ENCODE assay signal across 2 cellular contexts in genomic region chr1:219066098-219066497, GRCh38.
TF ChIP-seq lines count a peak whose summit lies in the region.

No MANE protein-coding gene starts in this region.

TF ChIP-seq in GM23338, 12 proteins besides CTCF, POLR2A, EP300 and RAD21 (continued from another document):
- TF ChIP-seq REST (IDR thresholded peaks at IDR 0.05; ENCODE audit: unreplicated experiment): no peak
- TF ChIP-seq EZH2phosphoT487 (IDR thresholded peaks at IDR 0.05; ENCODE audit: unreplicated experiment): no peak
- no peak for TF ChIP-seq NANOG (IDR thresholded peaks at IDR 0.05; ENCODE audit: borderline replicate concordance)
- no peak for TF ChIP-seq ETS1 (IDR thresholded peaks at IDR 0.05)
- TF ChIP-seq EZH2 (IDR thresholded peaks at IDR 0.05; ENCODE audit: low read depth, unreplicated experiment): no peak
- no peak for TF ChIP-seq CREB1 (CRISPR knock-in tag; IDR thresholded peaks at IDR 0.05; ENCODE audit: low read depth)
- no peak for TF ChIP-seq JUNB (IDR thresholded peaks at IDR 0.05; ENCODE audit: unreplicated experiment)
- TF ChIP-seq, protein P1, sequence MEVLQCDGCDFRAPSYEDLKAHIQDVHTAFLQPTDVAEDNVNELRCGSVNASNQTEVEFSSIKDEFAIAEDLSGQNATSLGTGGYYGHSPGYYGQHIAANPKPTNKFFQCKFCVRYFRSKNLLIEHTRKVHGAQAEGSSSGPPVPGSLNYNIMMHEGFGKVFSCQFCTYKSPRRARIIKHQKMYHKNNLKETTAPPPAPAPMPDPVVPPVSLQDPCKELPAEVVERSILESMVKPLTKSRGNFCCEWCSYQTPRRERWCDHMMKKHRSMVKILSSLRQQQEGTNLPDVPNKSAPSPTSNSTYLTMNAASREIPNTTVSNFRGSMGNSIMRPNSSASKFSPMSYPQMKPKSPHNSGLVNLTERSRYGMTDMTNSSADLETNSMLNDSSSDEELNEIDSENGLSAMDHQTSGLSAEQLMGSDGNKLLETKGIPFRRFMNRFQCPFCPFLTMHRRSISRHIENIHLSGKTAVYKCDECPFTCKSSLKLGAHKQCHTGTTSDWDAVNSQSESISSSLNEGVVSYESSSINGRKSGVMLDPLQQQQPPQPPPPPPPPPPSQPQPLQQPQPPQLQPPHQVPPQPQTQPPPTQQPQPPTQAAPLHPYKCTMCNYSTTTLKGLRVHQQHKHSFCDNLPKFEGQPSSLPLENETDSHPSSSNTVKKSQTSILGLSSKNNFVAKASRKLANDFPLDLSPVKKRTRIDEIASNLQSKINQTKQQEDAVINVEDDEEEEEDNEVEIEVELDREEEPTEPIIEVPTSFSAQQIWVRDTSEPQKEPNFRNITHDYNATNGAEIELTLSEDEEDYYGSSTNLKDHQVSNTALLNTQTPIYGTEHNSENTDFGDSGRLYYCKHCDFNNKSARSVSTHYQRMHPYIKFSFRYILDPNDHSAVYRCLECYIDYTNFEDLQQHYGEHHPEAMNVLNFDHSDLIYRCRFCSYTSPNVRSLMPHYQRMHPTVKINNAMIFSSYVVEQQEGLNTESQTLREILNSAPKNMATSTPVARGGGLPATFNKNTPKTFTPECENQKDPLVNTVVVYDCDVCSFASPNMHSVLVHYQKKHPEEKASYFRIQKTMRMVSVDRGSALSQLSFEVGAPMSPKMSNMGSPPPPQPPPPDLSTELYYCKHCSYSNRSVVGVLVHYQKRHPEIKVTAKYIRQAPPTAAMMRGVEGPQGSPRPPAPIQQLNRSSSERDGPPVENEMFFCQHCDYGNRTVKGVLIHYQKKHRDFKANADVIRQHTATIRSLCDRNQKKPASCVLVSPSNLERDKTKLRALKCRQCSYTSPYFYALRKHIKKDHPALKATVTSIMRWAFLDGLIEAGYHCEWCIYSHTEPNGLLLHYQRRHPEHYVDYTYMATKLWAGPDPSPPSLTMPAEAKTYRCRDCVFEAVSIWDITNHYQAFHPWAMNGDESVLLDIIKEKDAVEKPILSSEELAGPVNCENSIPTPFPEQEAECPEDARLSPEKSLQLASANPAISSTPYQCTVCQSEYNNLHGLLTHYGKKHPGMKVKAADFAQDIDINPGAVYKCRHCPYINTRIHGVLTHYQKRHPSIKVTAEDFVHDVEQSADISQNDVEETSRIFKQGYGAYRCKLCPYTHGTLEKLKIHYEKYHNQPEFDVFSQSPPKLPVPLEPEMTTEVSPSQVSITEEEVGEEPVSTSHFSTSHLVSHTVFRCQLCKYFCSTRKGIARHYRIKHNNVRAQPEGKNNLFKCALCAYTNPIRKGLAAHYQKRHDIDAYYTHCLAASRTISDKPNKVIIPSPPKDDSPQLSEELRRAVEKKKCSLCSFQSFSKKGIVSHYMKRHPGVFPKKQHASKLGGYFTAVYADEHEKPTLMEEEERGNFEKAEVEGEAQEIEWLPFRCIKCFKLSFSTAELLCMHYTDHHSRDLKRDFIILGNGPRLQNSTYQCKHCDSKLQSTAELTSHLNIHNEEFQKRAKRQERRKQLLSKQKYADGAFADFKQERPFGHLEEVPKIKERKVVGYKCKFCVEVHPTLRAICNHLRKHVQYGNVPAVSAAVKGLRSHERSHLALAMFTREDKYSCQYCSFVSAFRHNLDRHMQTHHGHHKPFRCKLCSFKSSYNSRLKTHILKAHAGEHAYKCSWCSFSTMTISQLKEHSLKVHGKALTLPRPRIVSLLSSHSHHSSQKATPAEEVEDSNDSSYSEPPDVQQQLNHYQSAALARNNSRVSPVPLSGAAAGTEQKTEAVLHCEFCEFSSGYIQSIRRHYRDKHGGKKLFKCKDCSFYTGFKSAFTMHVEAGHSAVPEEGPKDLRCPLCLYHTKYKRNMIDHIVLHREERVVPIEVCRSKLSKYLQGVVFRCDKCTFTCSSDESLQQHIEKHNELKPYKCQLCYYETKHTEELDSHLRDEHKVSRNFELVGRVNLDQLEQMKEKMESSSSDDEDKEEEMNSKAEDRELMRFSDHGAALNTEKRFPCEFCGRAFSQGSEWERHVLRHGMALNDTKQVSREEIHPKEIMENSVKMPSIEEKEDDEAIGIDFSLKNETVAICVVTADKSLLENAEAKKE (CRISPR knock-in tag; IDR thresholded peaks at IDR 0.05): no peak
- TF ChIP-seq POLR2AphosphoS5 (IDR thresholded peaks at IDR 0.05; ENCODE audit: low read depth): no peak
- no peak for TF ChIP-seq ZNF114 (CRISPR knock-in tag; IDR thresholded peaks at IDR 0.05)

TF ChIP-seq in WTC11, 78 proteins besides CTCF, POLR2A, EP300 and RAD21 (continued from another document):
- TF ChIP-seq AR (CRISPR knock-in tag; IDR thresholded peaks at IDR 0.05) (no peak), GTF2I (CRISPR knock-in tag; conservative IDR thresholded peaks at IDR 0.05) (no peak), ZMAT4 (CRISPR knock-in tag; IDR thresholded peaks at IDR 0.05) (no peak), ELF4 (CRISPR knock-in tag; IDR thresholded peaks at IDR 0.05; ENCODE audit: low read depth) (no peak), ZNF263 (CRISPR knock-in tag; IDR thresholded peaks at IDR 0.05; ENCODE audit: low read depth) (no peak), MYBL2 (CRISPR knock-in tag; IDR thresholded peaks at IDR 0.05) (no peak)
- TF ChIP-seq, protein P2, sequence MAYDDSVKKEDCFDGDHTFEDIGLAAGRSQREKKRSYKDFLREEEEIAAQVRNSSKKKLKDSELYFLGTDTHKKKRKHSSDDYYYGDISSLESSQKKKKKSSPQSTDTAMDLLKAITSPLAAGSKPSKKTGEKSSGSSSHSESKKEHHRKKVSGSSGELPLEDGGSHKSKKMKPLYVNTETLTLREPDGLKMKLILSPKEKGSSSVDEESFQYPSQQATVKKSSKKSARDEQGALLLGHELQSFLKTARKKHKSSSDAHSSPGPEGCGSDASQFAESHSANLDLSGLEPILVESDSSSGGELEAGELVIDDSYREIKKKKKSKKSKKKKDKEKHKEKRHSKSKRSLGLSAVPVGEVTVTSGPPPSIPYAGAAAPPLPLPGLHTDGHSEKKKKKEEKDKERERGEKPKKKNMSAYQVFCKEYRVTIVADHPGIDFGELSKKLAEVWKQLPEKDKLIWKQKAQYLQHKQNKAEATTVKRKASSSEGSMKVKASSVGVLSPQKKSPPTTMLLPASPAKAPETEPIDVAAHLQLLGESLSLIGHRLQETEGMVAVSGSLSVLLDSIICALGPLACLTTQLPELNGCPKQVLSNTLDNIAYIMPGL (CRISPR knock-in tag; IDR thresholded peaks at IDR 0.05): no peak
- TF ChIP-seq, protein P3, sequence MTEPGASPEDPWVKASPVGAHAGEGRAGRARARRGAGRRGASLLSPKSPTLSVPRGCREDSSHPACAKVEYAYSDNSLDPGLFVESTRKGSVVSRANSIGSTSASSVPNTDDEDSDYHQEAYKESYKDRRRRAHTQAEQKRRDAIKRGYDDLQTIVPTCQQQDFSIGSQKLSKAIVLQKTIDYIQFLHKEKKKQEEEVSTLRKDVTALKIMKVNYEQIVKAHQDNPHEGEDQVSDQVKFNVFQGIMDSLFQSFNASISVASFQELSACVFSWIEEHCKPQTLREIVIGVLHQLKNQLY (CRISPR knock-in tag; IDR thresholded peaks at IDR 0.05): no peak
- TF ChIP-seq, protein P4, sequence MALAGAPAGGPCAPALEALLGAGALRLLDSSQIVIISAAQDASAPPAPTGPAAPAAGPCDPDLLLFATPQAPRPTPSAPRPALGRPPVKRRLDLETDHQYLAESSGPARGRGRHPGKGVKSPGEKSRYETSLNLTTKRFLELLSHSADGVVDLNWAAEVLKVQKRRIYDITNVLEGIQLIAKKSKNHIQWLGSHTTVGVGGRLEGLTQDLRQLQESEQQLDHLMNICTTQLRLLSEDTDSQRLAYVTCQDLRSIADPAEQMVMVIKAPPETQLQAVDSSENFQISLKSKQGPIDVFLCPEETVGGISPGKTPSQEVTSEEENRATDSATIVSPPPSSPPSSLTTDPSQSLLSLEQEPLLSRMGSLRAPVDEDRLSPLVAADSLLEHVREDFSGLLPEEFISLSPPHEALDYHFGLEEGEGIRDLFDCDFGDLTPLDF (CRISPR knock-in tag; IDR thresholded peaks at IDR 0.05): no peak
